In genomic region chr9:86945868-86946711, GRCh38 we compare ENCODE assay signal across 8 cellular contexts. TPM values are rescaled to one million over a fixed set of nuclear protein-coding genes. Genes with fewer than 3 reads are reported as not detected.
A peak's percentile ranks its signal among the peaks of the same experiment; 100 is the strongest.
DNase-seq lines count a peak whose midpoint lies in the region; ATAC-seq and TF ChIP-seq lines count a peak whose summit lies in the region.

No MANE protein-coding gene starts in this region.

- H3K4me1 Mint-ChIP-seq in activated naive CD4-positive, alpha-beta T cell treated with anti-CD3 and anti-CD28 coated beads, Interleukin-2, amount 50 U/mL, for 24 hours, result peaks cover 24% of the 10 kb centered on the region
- H3K4me1 Mint-ChIP-seq in glutamatergic neuron (ENCODE audit: low read depth, unreplicated experiment), result peaks cover 30% of the 10 kb centered on the region

- peak; percentile 31 for DNase-seq in SIG-M5 treated with dmso at 0.1 percent for 504 hours (lab: John Stamatoyannopoulos, UW; ENCODE audit: unreplicated experiment)
- no peak for DNase-seq in SIG-M5 (lab: John Stamatoyannopoulos, UW)
- DNase-seq in SHP77 treated with DMSO at 0.1 percent for 48 hours (lab: John Stamatoyannopoulos, UW), result peak; percentile 17
- peak; percentile 81 for DNase-seq in glutamatergic neuron
- DNase-seq in osteoblast (ENCODE audit: insufficient read length, low spot score, missing footprints), result peak; percentile 93
- DNase-seq in thoracic aorta (ENCODE audit: low spot score), result peak; percentile 13

- TF ChIP-seq CTCF in glutamatergic neuron (IDR thresholded peaks at IDR 0.05; ENCODE audit: partially characterized antibody, unreplicated experiment), result no peak
- TF ChIP-seq CTCF in osteoblast (IDR thresholded peaks at IDR 0.05; ENCODE audit: extremely low read depth, low read depth, low read length), result no peak
- TF ChIP-seq CTCF in thoracic aorta (IDR thresholded peaks at IDR 0.05), result no peak

- ATAC-seq in HG03280 (IDR thresholded peaks at IDR 0.05; ENCODE audit: unreplicated experiment) (peak; percentile 26), thoracic aorta (ENCODE audit: insufficient number of reproducible peaks, low FRiP score, low read depth) (peak; percentile 58)

- no peaks in the 10 kb centered on the region for H3K36me3 ChIP-seq in osteoblast (ENCODE audit: insufficient read depth, low read length)
- peaks cover 4% of the 10 kb centered on the region for H3K36me3 ChIP-seq in thoracic aorta

- H3K27me3 ChIP-seq in osteoblast (ENCODE audit: insufficient read depth, low read length) (peaks cover 20% of the 10 kb centered on the region), thoracic aorta (replicated peaks; ENCODE audit: insufficient read depth) (no peaks in the 10 kb centered on the region)

- peak overlapping the region; percentile 82 for H3K4me3 Mint-ChIP-seq in activated naive CD4-positive, alpha-beta T cell treated with anti-CD3 and anti-CD28 coated beads, Interleukin-2, amount 50 U/mL, for 24 hours
- peak overlapping the region; percentile 80 for H3K4me3 Mint-ChIP-seq in glutamatergic neuron (ENCODE audit: unreplicated experiment)

- H3K4me2 ChIP-seq in osteoblast (ENCODE audit: insufficient read depth, low read length), result peak overlapping the region; percentile 86

- peak overlapping the region; percentile 92 for H2AFZ ChIP-seq in osteoblast (ENCODE audit: low read length)

- H4K20me1 ChIP-seq in osteoblast (ENCODE audit: insufficient read depth, low read length), result peaks cover 5% of the 10 kb centered on the region

- H3K79me2 ChIP-seq in osteoblast (ENCODE audit: insufficient read depth, low read length), result peaks cover 14% of the 10 kb centered on the region

- H3K27ac Mint-ChIP-seq in activated naive CD4-positive, alpha-beta T cell treated with anti-CD3 and anti-CD28 coated beads, Interleukin-2, amount 50 U/mL, for 24 hours, result no peak overlapping the region
- H3K27ac Mint-ChIP-seq in glutamatergic neuron (ENCODE audit: unreplicated experiment), result peak overlapping the region; percentile 22

- H3K9me3 Mint-ChIP-seq in activated naive CD4-positive, alpha-beta T cell treated with anti-CD3 and anti-CD28 coated beads, Interleukin-2, amount 50 U/mL, for 24 hours, result no peaks in the 10 kb centered on the region
- peaks cover 14% of the 10 kb centered on the region for H3K9me3 Mint-ChIP-seq in glutamatergic neuron (ENCODE audit: unreplicated experiment)

- H3K4me1 ChIP-seq in osteoblast (ENCODE audit: insufficient read depth, low read length) (peaks cover 9% of the 10 kb centered on the region), thoracic aorta (ENCODE audit: control insufficient read depth in 1 of 2, low read depth in 2 of 2) (peaks cover 4 to 25% of the 10 kb centered on the region in 2 donors)

- H3K9me3 ChIP-seq in osteoblast (ENCODE audit: low read depth, low read length) (no peaks in the 10 kb centered on the region), thoracic aorta (no peaks in the 10 kb centered on the region)

- H3K4me3 ChIP-seq in osteoblast (ENCODE audit: insufficient read depth, low read length), result peak overlapping the region; percentile 85
- H3K4me3 ChIP-seq in thoracic aorta, result peak overlapping the region; percentile 91

- H3K27ac ChIP-seq in osteoblast (ENCODE audit: low read depth, low read length) (peak overlapping the region; percentile 55), thoracic aorta (peak overlapping the region; percentile 79 to 90)

- peaks cover 2% of the 10 kb centered on the region for H3K36me3 Mint-ChIP-seq in activated naive CD4-positive, alpha-beta T cell treated with anti-CD3 and anti-CD28 coated beads, Interleukin-2, amount 50 U/mL, for 24 hours
- H3K36me3 Mint-ChIP-seq in glutamatergic neuron (ENCODE audit: unreplicated experiment), result no peaks in the 10 kb centered on the region

- peaks cover 30% of the 10 kb centered on the region for H3K27me3 Mint-ChIP-seq in activated naive CD4-positive, alpha-beta T cell treated with anti-CD3 and anti-CD28 coated beads, Interleukin-2, amount 50 U/mL, for 24 hours
- H3K27me3 Mint-ChIP-seq in glutamatergic neuron (ENCODE audit: unreplicated experiment), result peaks cover 7% of the 10 kb centered on the region

RNA-seq across cellular contexts. Expression of gene GAS1, which starts 1.2 kb away (rescaled TPM):
- total RNA-seq in glutamatergic neuron (ENCODE audit: unreplicated experiment) (6.1 TPM), osteoblast (107 and 121 TPM in 2 replicates), thoracic aorta (100 to 1,000 TPM in 1 of 2 donors, 10 to 100 TPM in 1; 47.6 to 108 TPM)
